2 cellular contexts compared by ENCODE assay signal in genomic region chr19:556611-557382, GRCh38.
TF ChIP-seq lines count a peak whose summit lies in the region.

No MANE protein-coding gene starts in this region.

TF ChIP-seq in K562, 482 proteins besides CTCF, POLR2A, EP300 and RAD21 (continues in another document):
- TF ChIP-seq ZNF232 (CRISPR knock-in tag; IDR thresholded peaks at IDR 0.05), result no peak
- no peak for TF ChIP-seq GATA2 (CRISPR knock-in tag; IDR thresholded peaks at IDR 0.05)
- TF ChIP-seq ZNF184 (CRISPR knock-in tag; IDR thresholded peaks at IDR 0.05), result no peak
- peak; percentile 16 for TF ChIP-seq HMGN3 (IDR thresholded peaks at IDR 0.05; ENCODE audit: borderline replicate concordance, extremely low read depth, insufficient read length, low read depth, low read length)
- no peak for TF ChIP-seq GMEB1 (CRISPR knock-in tag; IDR thresholded peaks at IDR 0.05)
- TF ChIP-seq ZKSCAN8 (CRISPR knock-in tag; IDR thresholded peaks at IDR 0.05), result no peak
- TF ChIP-seq, protein P1, sequence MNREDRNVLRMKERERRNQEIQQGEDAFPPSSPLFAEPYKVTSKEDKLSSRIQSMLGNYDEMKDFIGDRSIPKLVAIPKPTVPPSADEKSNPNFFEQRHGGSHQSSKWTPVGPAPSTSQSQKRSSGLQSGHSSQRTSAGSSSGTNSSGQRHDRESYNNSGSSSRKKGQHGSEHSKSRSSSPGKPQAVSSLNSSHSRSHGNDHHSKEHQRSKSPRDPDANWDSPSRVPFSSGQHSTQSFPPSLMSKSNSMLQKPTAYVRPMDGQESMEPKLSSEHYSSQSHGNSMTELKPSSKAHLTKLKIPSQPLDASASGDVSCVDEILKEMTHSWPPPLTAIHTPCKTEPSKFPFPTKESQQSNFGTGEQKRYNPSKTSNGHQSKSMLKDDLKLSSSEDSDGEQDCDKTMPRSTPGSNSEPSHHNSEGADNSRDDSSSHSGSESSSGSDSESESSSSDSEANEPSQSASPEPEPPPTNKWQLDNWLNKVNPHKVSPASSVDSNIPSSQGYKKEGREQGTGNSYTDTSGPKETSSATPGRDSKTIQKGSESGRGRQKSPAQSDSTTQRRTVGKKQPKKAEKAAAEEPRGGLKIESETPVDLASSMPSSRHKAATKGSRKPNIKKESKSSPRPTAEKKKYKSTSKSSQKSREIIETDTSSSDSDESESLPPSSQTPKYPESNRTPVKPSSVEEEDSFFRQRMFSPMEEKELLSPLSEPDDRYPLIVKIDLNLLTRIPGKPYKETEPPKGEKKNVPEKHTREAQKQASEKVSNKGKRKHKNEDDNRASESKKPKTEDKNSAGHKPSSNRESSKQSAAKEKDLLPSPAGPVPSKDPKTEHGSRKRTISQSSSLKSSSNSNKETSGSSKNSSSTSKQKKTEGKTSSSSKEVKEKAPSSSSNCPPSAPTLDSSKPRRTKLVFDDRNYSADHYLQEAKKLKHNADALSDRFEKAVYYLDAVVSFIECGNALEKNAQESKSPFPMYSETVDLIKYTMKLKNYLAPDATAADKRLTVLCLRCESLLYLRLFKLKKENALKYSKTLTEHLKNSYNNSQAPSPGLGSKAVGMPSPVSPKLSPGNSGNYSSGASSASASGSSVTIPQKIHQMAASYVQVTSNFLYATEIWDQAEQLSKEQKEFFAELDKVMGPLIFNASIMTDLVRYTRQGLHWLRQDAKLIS (CRISPR knock-in tag; IDR thresholded peaks at IDR 0.05), result 0 out of 2 replicates have a peak, but pooled peaks have one; percentile 7

TF ChIP-seq in liver, 16 proteins besides CTCF, POLR2A, EP300 and RAD21:
- TF ChIP-seq, protein P2, sequence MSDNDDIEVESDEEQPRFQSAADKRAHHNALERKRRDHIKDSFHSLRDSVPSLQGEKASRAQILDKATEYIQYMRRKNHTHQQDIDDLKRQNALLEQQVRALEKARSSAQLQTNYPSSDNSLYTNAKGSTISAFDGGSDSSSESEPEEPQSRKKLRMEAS (IDR thresholded peaks at IDR 0.05), result no peak
- TF ChIP-seq, protein P3, sequence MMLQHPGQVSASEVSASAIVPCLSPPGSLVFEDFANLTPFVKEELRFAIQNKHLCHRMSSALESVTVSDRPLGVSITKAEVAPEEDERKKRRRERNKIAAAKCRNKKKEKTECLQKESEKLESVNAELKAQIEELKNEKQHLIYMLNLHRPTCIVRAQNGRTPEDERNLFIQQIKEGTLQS (IDR thresholded peaks at IDR 0.05), result no peak
- TF ChIP-seq RXRA (IDR thresholded peaks at IDR 0.05) (no peak), TAF1 (conservative IDR thresholded peaks at IDR 0.05) (no peak), REST (IDR thresholded peaks at IDR 0.05) (no peak), HNF4A (conservative IDR thresholded peaks at IDR 0.05) (no peak), NR2F2 (IDR thresholded peaks at IDR 0.05) (no peak), YY1 (IDR thresholded peaks at IDR 0.05) (no peak), FOXA2 (IDR thresholded peaks at IDR 0.05) (no peak), JUND (IDR thresholded peaks at IDR 0.05) (no peak), HNF4G (IDR thresholded peaks at IDR 0.05) (no peak)
- TF ChIP-seq, protein P4, sequence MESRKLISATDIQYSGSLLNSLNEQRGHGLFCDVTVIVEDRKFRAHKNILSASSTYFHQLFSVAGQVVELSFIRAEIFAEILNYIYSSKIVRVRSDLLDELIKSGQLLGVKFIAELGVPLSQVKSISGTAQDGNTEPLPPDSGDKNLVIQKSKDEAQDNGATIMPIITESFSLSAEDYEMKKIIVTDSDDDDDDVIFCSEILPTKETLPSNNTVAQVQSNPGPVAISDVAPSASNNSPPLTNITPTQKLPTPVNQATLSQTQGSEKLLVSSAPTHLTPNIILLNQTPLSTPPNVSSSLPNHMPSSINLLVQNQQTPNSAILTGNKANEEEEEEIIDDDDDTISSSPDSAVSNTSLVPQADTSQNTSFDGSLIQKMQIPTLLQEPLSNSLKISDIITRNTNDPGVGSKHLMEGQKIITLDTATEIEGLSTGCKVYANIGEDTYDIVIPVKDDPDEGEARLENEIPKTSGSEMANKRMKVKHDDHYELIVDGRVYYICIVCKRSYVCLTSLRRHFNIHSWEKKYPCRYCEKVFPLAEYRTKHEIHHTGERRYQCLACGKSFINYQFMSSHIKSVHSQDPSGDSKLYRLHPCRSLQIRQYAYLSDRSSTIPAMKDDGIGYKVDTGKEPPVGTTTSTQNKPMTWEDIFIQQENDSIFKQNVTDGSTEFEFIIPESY (IDR thresholded peaks at IDR 0.05), result no peak
